Comparison of ENCODE assay signal across 19 cellular contexts in genomic region chr12:130795906-130796305, GRCh38. TPM values are rescaled to one million over a fixed set of nuclear protein-coding genes. Genes with fewer than 3 reads are reported as not detected.
DNase-seq lines count a peak whose midpoint lies in the region; ATAC-seq, FAIRE-seq and TF ChIP-seq lines count a peak whose summit lies in the region.
"Had no signal": no experiment of that assay in that cellular context is flagged by ENCODE, and none has a peak within 500 bp of the region (broad histone marks: within the 10 kb centered on the region; RNA-seq: fewer than 3 reads in every experiment).

No MANE protein-coding gene starts in this region.

- H3K27me3 Mint-ChIP-seq in T-helper 2 cell treated with Interferon-gamma antibody and Interleukin-4, amounts not matched to agents 5 μg/mL and 100 μg/mL, for 36 hours (ENCODE audit: low read depth), result no peaks in the 10 kb centered on the region
- no peaks in the 10 kb centered on the region for H3K27me3 Mint-ChIP-seq in activated T-helper 17 cell treated with anti-CD3 and anti-CD28 coated beads, Interleukin-2, amount 50 U/mL, for 72 hours
- H3K27me3 Mint-ChIP-seq: B cell had no signal

- H3K9me3 ChIP-seq in breast epithelium, result no peaks in the 10 kb centered on the region
- H3K9me3 ChIP-seq in kidney (ENCODE audit: control insufficient read depth in 1 of 2, low read length in 2 of 2), result no peaks in the 10 kb centered on the region
- H3K9me3 ChIP-seq: SK-N-SH had no signal

- no peaks in the 10 kb centered on the region for H3K36me3 ChIP-seq in breast epithelium
- peaks cover 14 to 21% of the 10 kb centered on the region in 2 donors for H3K36me3 ChIP-seq in kidney (ENCODE audit: control insufficient read depth in 1 of 2, insufficient read depth in 2 of 2, low read length in 2 of 2)

- no peak for DNase-seq in T-helper 2 cell treated with Interferon-gamma antibody and Interleukin-4, amounts not matched to agents 5 μg/mL and 100 μg/mL, for 36 hours (ENCODE audit: low spot score)
- no peak for DNase-seq in T-helper 2 cell
- DNase-seq in NCI-H1417 treated with DMSO at 0.1 percent for 48 hours (lab: John Stamatoyannopoulos, UW), result peak; percentile 21
- no peak for DNase-seq in breast epithelium (ENCODE audit: low spot score in 2 of 2)
- no peak for DNase-seq in kidney
- no peak for DNase-seq in activated CD8-positive, alpha-beta memory T cell treated with anti-CD3 and anti-CD28 coated beads for 24 hours
- DNase-seq: DMS79; H7; KBM-7; MM.1S; NCI-H1048; NCI-H187 treated with DMSO at 0.1 percent for 48 hours; NK-92 treated with Interleukin-12 subunit alpha and Interleukin-12 subunit beta, amount 100 ng/mL, for 24 hours; SIG-M5; SK-N-SH had no signal

- H3K27ac Mint-ChIP-seq in T-helper 2 cell treated with Interferon-gamma antibody and Interleukin-4, amounts not matched to agents 5 μg/mL and 100 μg/mL, for 36 hours, result peak overlapping the region; percentile 26
- H3K27ac Mint-ChIP-seq in activated T-helper 17 cell treated with anti-CD3 and anti-CD28 coated beads, Interleukin-2, amount 50 U/mL, for 72 hours, result no peak overlapping the region
- H3K27ac Mint-ChIP-seq: B cell had no signal

- TF ChIP-seq CTCF in breast epithelium (IDR thresholded peaks at IDR 0.05) (no peak), kidney (IDR thresholded peaks at IDR 0.05; ENCODE audit: borderline replicate concordance, extremely low read depth, insufficient read depth) (no peak)

- H3K27me3 ChIP-seq in breast epithelium, result no peaks in the 10 kb centered on the region

- no peak for TF ChIP-seq POLR2A in breast epithelium (IDR thresholded peaks at IDR 0.05)

- H3K4me3 Mint-ChIP-seq in T-helper 2 cell treated with Interferon-gamma antibody and Interleukin-4, amounts not matched to agents 5 μg/mL and 100 μg/mL, for 36 hours, result no peak overlapping the region
- peak overlapping the region; percentile 66 for H3K4me3 Mint-ChIP-seq in activated T-helper 17 cell treated with anti-CD3 and anti-CD28 coated beads, Interleukin-2, amount 50 U/mL, for 72 hours
- H3K4me3 Mint-ChIP-seq: B cell, CD14-positive monocyte had no signal

- no peaks in the 10 kb centered on the region for H3K9me3 Mint-ChIP-seq in T-helper 2 cell treated with Interferon-gamma antibody and Interleukin-4, amounts not matched to agents 5 μg/mL and 100 μg/mL, for 36 hours
- H3K9me3 Mint-ChIP-seq in activated T-helper 17 cell treated with anti-CD3 and anti-CD28 coated beads, Interleukin-2, amount 50 U/mL, for 72 hours, result no peaks in the 10 kb centered on the region
- H3K9me3 Mint-ChIP-seq: CD14-positive monocyte had no signal

- H3K4me3 ChIP-seq in breast epithelium (no peak overlapping the region), kidney (ENCODE audit: low read length in 2 of 2) (no peak overlapping the region)

- H3K4me1 Mint-ChIP-seq in T-helper 2 cell treated with Interferon-gamma antibody and Interleukin-4, amounts not matched to agents 5 μg/mL and 100 μg/mL, for 36 hours (ENCODE audit: low read depth), result peaks cover 11% of the 10 kb centered on the region
- H3K4me1 Mint-ChIP-seq in activated T-helper 17 cell treated with anti-CD3 and anti-CD28 coated beads, Interleukin-2, amount 50 U/mL, for 72 hours, result peaks cover 4% of the 10 kb centered on the region
- H3K4me1 Mint-ChIP-seq: CD14-positive monocyte had no signal

- no peak for ATAC-seq in activated T-helper 17 cell treated with anti-CD3 and anti-CD28 coated beads, Interleukin-2, amount 50 U/mL, for 72 hours (replicated peaks)

- no peak for FAIRE-seq in kidney (lab: Jason Lieb, UNC)
- FAIRE-seq: A204.1 had no signal

- H3K9ac ChIP-seq in kidney (ENCODE audit: low read length in 2 of 2), result no peak overlapping the region
- H3K9ac ChIP-seq: SK-N-SH had no signal

- intact Hi-C loops in breast epithelium (cut with DNase I; ENCODE audit: low total_unique reads) (no loop called here), kidney (cut with DNase I) (no loop called here)

- peaks cover 30% of the 10 kb centered on the region for H3K36me3 Mint-ChIP-seq in T-helper 2 cell treated with Interferon-gamma antibody and Interleukin-4, amounts not matched to agents 5 μg/mL and 100 μg/mL, for 36 hours (ENCODE audit: low read depth)
- H3K36me3 Mint-ChIP-seq in activated T-helper 17 cell treated with anti-CD3 and anti-CD28 coated beads, Interleukin-2, amount 50 U/mL, for 72 hours (ENCODE audit: low read depth), result peaks cover 89% of the 10 kb centered on the region

- H3K4me1 ChIP-seq in breast epithelium, result no peaks in the 10 kb centered on the region
- H3K4me1 ChIP-seq in kidney (ENCODE audit: control insufficient read depth in 1 of 2, insufficient read depth in 1 of 2, low read depth in 1 of 2, low read length in 2 of 2), result no peaks in the 10 kb centered on the region

- H3K27ac ChIP-seq in breast epithelium (no peak overlapping the region), kidney (ENCODE audit: low read depth in 2 of 2, low read length in 2 of 2) (no peak overlapping the region)

RNA-seq across cellular contexts. Expression of gene STX2, which starts 43.1 kb away (rescaled TPM):
- total RNA-seq in activated T-helper 17 cell treated with anti-CD3 and anti-CD28 coated beads, Interleukin-2, amount 50 U/mL, for 72 hours, result 10 to 100 TPM; 16.5 to 18.2 TPM
- total RNA-seq in breast epithelium (10 to 100 TPM; 11.6 to 23.2 (median 15.4) TPM), kidney (20.4 TPM)
- 10.1 TPM for polyA plus RNA-seq in kidney (ENCODE audit: insufficient read depth, low read depth, low replicate concordance)
